Comparison of ENCODE assay signal across 8 cellular contexts in genomic region chr4:1288786-1289185, GRCh38. TPM values are rescaled to one million over a fixed set of nuclear protein-coding genes. Genes with fewer than 3 reads are reported as not detected.
DNase-seq lines count a peak whose midpoint lies in the region; ATAC-seq, FAIRE-seq and TF ChIP-seq lines count a peak whose summit lies in the region.

No MANE protein-coding gene starts in this region.

- peak; percentile 70 for FAIRE-seq in GM19239 (lab: Jason Lieb, UNC)

- WGBS in sigmoid colon, 2 donors = 64 to 79% methylated on average over 7 of the region's 7 CpGs

- TF ChIP-seq EP300 in sigmoid colon (IDR thresholded peaks at IDR 0.05) = no peak

- H3K9me3 ChIP-seq in SJSA1 (replicated peaks) = no peaks in the 10 kb centered on the region
- H3K9me3 ChIP-seq in sigmoid colon = no peaks in the 10 kb centered on the region

- H3K4me3 ChIP-seq in SJSA1 (peak overlapping the region; percentile 93), fibroblast of villous mesenchyme (ENCODE audit: low read depth, low read length) (peak overlapping the region; percentile 79), sigmoid colon (peak overlapping the region; percentile 85 to 99 (median 94))

- DNase-seq in GM19239 (ENCODE audit: insufficient read length, low spot score) (no peak), SJSA1 (ENCODE audit: low read depth in 1 of 2, low spot score in 2 of 2) (no peak), fibroblast of villous mesenchyme (ENCODE audit: low read depth) (no peak), sigmoid colon (no peak), Kasumi-1 (lab: John Stamatoyannopoulos, UW) (no peak), NCI-H1105 treated with DMSO at 0.1 percent for 48 hours (lab: John Stamatoyannopoulos, UW) (no peak), mesenteric fat pad (ENCODE audit: low spot score) (no peak)

- no peak for TF ChIP-seq CTCF in fibroblast of villous mesenchyme (IDR thresholded peaks at IDR 0.05; ENCODE audit: insufficient read depth, low read depth, low read length)
- no peak for TF ChIP-seq CTCF in sigmoid colon (IDR thresholded peaks at IDR 0.05)

- intact Hi-C loops in sigmoid colon (cut with DNase I) = loop anchor here (1.0 kb wide), 2 partner anchors 39 to 58 kb away; partner anchors contain the start of gene CTBP1

- H3K27me3 ChIP-seq in SJSA1 (replicated peaks) = no peaks in the 10 kb centered on the region
- no peaks in the 10 kb centered on the region for H3K27me3 ChIP-seq in sigmoid colon

- H3K4me1 ChIP-seq in SJSA1 (replicated peaks) = no peaks in the 10 kb centered on the region
- peaks cover 0 to 41% (median 34%) of the 10 kb centered on the region in 4 donors for H3K4me1 ChIP-seq in sigmoid colon

- H3K27ac ChIP-seq in SJSA1 (no peak overlapping the region; the same call in 1 of the 2 replicates), sigmoid colon (peak overlapping the region; percentile 84 to 94 (median 88))

- H3K36me3 ChIP-seq in SJSA1 = no peaks in the 10 kb centered on the region
- H3K36me3 ChIP-seq in sigmoid colon = no peaks in the 10 kb centered on the region

- no peak for ATAC-seq in GM21717 (IDR thresholded peaks at IDR 0.05; ENCODE audit: unreplicated experiment)

- TF ChIP-seq POLR2A in sigmoid colon (IDR thresholded peaks at IDR 0.05) = no peak

RNA-seq across cellular contexts. Expression of gene MAEA, which starts 0.9 kb away (rescaled TPM):
- total RNA-seq in SJSA1 (2014; rRNA removed; shearing (Covaris generic)) = 34.4 and 39.7 TPM in 2 replicates
- total RNA-seq in fibroblast of villous mesenchyme (59.6 and 60.2 TPM in 2 replicates), sigmoid colon (10 to 100 TPM; 44.2 to 56.2 (median 49.6) TPM), mesenteric fat pad (46.8 TPM)
- polyA plus RNA-seq in sigmoid colon = 10 to 100 TPM; 51.1 to 89.8 (median 80.0) TPM

RNA-seq across cellular contexts. Expression of gene CTBP1, which starts 39.9 kb away (rescaled TPM):
- total RNA-seq in SJSA1 (2014; rRNA removed; shearing (Covaris generic)) = 80.9 and 89.3 TPM in 2 replicates
- total RNA-seq in fibroblast of villous mesenchyme = 235 and 314 TPM in 2 replicates
- 100 to 1,000 TPM in 3 of 4 donors, 10 to 100 TPM in 1; 98.9 to 160 (median 129) TPM for total RNA-seq in sigmoid colon
- polyA plus RNA-seq in sigmoid colon = 100 to 1,000 TPM in 1 of 3 donors, 10 to 100 TPM in 2; 67.9 to 162 (median 71.4) TPM
- total RNA-seq in mesenteric fat pad = 147 TPM

RNA-seq across cellular contexts. Expression of gene UVSSA, which starts 58.2 kb away (rescaled TPM):
- total RNA-seq in SJSA1 (2014; rRNA removed; shearing (Covaris generic)) = 2.5 and 4.0 TPM in 2 replicates
- 10.8 and 13.9 TPM in 2 replicates for total RNA-seq in fibroblast of villous mesenchyme
- 10 to 100 TPM in 2 of 4 donors, 1 to 10 TPM in 2; 7.1 to 17.4 (median 10.4) TPM for total RNA-seq in sigmoid colon
- 10 to 100 TPM in 1 of 3 donors, 1 to 10 TPM in 2; 1.8 to 18.7 (median 4.6) TPM for polyA plus RNA-seq in sigmoid colon
- total RNA-seq in mesenteric fat pad = 19.0 TPM
